Comparison of ENCODE assay signal across 19 cellular contexts in genomic region chr16:81679721-81680430, GRCh38.
DNase-seq lines count a peak whose midpoint lies in the region; ATAC-seq, FAIRE-seq and TF ChIP-seq lines count a peak whose summit lies in the region.
"Had no signal": no experiment of that assay in that cellular context is flagged by ENCODE, and none has a peak within 500 bp of the region (broad histone marks: within the 10 kb centered on the region; RNA-seq: fewer than 3 reads in every experiment).

No MANE protein-coding gene starts in this region.

- DNase-seq in K562 (ENCODE audit: extremely low read depth in 1 of 4, low spot score in 3 of 4) (no peak), stomach (no peak), LoVo (ENCODE audit: low spot score) (no peak), NCI-H2227 (lab: John Stamatoyannopoulos, UW; ENCODE audit: unreplicated experiment) (no peak), D341Med (ENCODE audit: low spot score) (no peak), NCI-H2029 treated with DMSO at 0.1 percent for 48 hours (lab: John Stamatoyannopoulos, UW) (no peak)
- DNase-seq: ACHN, AML-193, COR-L47, DMS153, HCEC 1CT, KG1, NCI-H1092, NCI-H2227 treated with DMSO at 0.1 percent for 48 hours, NCI-H524, SHP77 had no signal

- TF ChIP-seq EP300 in K562 (IDR thresholded peaks at IDR 0.05; ENCODE audit: low read length) (no peak), stomach (IDR thresholded peaks at IDR 0.05) (no peak)

- H3K36me3 ChIP-seq in HEK293 (ENCODE audit: control insufficient read depth in 2 of 2, insufficient read depth in 1 of 2, low read length in 2 of 2), result peaks cover 0 to 34% of the 10 kb centered on the region in 2 experiments; a peak in 2 of 3 replicates
- peaks cover 62% of the 10 kb centered on the region; the same call in 2 of the 3 replicates for H3K36me3 ChIP-seq in K562 (ENCODE audit: control insufficient read depth, insufficient read depth, low read length)
- peaks cover 42 to 57% of the 10 kb centered on the region in 2 donors for H3K36me3 ChIP-seq in mucosa of rectum (ENCODE audit: control insufficient read depth in 2 of 2, insufficient read depth in 2 of 2, low read length in 2 of 2)
- H3K36me3 ChIP-seq in stomach, result peaks cover 13 to 94% (median 79%) of the 10 kb centered on the region in 4 donors

- H4K20me1 ChIP-seq in K562 (replicated peaks; ENCODE audit: control insufficient read depth, insufficient read depth, low read length), result peaks cover 10% of the 10 kb centered on the region; the same call in 1 of the 2 replicates

- H3K9me3 ChIP-seq in HEK293 (ENCODE audit: control insufficient read depth, insufficient read depth, low read depth, low read length) (no peaks in the 10 kb centered on the region), K562 (replicated peaks; ENCODE audit: control insufficient read depth, insufficient read depth, low read depth, low read length) (no peaks in the 10 kb centered on the region), mucosa of rectum (ENCODE audit: control insufficient read depth in 2 of 2, low read length in 2 of 2) (no peaks in the 10 kb centered on the region), stomach (no peaks in the 10 kb centered on the region)

- H3K4me2 ChIP-seq in K562 (ENCODE audit: insufficient read depth, low read length), result no peak overlapping the region

- no peak for TF ChIP-seq RAD21 in K562 (CRISPR knock-in tag; conservative IDR thresholded peaks at IDR 0.05 in 1 of 2, IDR thresholded peaks at IDR 0.05 in 1 of 2)

- intact Hi-C loops in K562 (cut with micrococcal nuclease) (no loop called here), stomach (cut with DNase I; ENCODE audit: low total_unique reads) (no loop called here)

- no peak overlapping the region for H2AFZ ChIP-seq in K562 (ENCODE audit: low read depth, low read length)

- peak overlapping the region in 1 of 2 experiments; percentile 64; a peak in 2 of 4 replicates for H3K9ac ChIP-seq in K562 (ENCODE audit: insufficient read depth in 1 of 2, low read depth in 2 of 2, low read length in 2 of 2)
- H3K9ac ChIP-seq in mucosa of rectum (ENCODE audit: low read depth in 1 of 2, low read length in 2 of 2), result no peak overlapping the region

- H3K4me3 ChIP-seq in HEK293 (ENCODE audit: low read depth, low read length) (no peak overlapping the region), K562 (no peak overlapping the region), mucosa of rectum (ENCODE audit: low read length in 2 of 2) (no peak overlapping the region), stomach (no peak overlapping the region)

- H3K27ac ChIP-seq in HEK293 (ENCODE audit: extremely low read depth, low read depth, low read length) (no peak overlapping the region), K562 (ENCODE audit: extremely low read depth, low read depth, low read length) (no peak overlapping the region), mucosa of rectum (ENCODE audit: low read depth in 2 of 2, low read length in 2 of 2) (peak overlapping the region; percentile 17 to 56), stomach (peak overlapping the region; percentile 9 to 69 (median 44))

- H3K4me1 ChIP-seq in HEK293 (ENCODE audit: control insufficient read depth, insufficient read depth, low read length) (no peaks in the 10 kb centered on the region), K562 (replicated peaks in 1 of 2; ENCODE audit: control insufficient read depth in 2 of 2, insufficient read depth in 2 of 2, low read length in 2 of 2) (peaks cover 0 to 14% of the 10 kb centered on the region in 2 experiments; a peak in 1 of 5 replicates), mucosa of rectum (ENCODE audit: control insufficient read depth in 2 of 2, insufficient read depth in 2 of 2, low read length in 2 of 2) (peaks cover 2 to 7% of the 10 kb centered on the region in 2 donors), stomach (peaks cover 5 to 57% (median 22%) of the 10 kb centered on the region in 4 donors)

- no peak for FAIRE-seq in K562 (lab: Jason Lieb, UNC)

- H3K27me3 ChIP-seq in K562 (ENCODE audit: control insufficient read depth in 2 of 2, insufficient read depth in 2 of 2, low read length in 2 of 2), result no peaks in the 10 kb centered on the region
- H3K27me3 ChIP-seq in mucosa of rectum (ENCODE audit: control insufficient read depth in 2 of 2, insufficient read depth in 2 of 2, low read length in 2 of 2), result no peaks in the 10 kb centered on the region
- no peaks in the 10 kb centered on the region for H3K27me3 ChIP-seq in stomach

- no peaks in the 10 kb centered on the region for H3K79me2 ChIP-seq in K562 (ENCODE audit: control insufficient read depth, insufficient read depth, low read length)

- in situ Hi-C loops in K562 (cut with MboI), result no loop called here

- WGBS in K562 (ENCODE audit: insufficient coverage, low coverage, missing lambda C conversion rate), result 90% methylated on average over 12 of the region's 16 CpGs
- WGBS in stomach, 5 donors, result 77 to 88% (median 83%) methylated on average over 14 to 16 of the region's 16 CpGs

- CTCF ChIA-PET in HEK293 (lab: Yijun Ruan, JAX) (interaction anchor here (0.6 kb wide), 1 partner anchor 42 kb away, joined by 3 read pairs; no protein-coding TSS in a partner anchor), K562 (lab: Yijun Ruan, JAX; ENCODE audit: low intra/inter-chr PET ratio) (no interaction called here)

- no peak for TF ChIP-seq CTCF in HEK293 (tag by site-specific recombination; IDR thresholded peaks at IDR 0.05)
- TF ChIP-seq CTCF in K562 (IDR thresholded peaks at IDR 0.05 in 2 of 3, conservative IDR thresholded peaks at IDR 0.05 in 1 of 3; ENCODE audit: insufficient read depth in 2 of 3, low read depth in 1 of 3, low read length in 3 of 3), result no peak
- no peak for TF ChIP-seq CTCF in stomach (IDR thresholded peaks at IDR 0.05)

- no peak for TF ChIP-seq POLR2A in K562 (conservative IDR thresholded peaks at IDR 0.05)
- TF ChIP-seq POLR2A in stomach (IDR thresholded peaks at IDR 0.05), result no peak

- BruUV-seq in K562 (replicated peaks; lab: Mats Ljungman, UMichigan), result no TSS peak

- ATAC-seq in K562, result no peak
- ATAC-seq: SK-N-SH treated with all-trans-retinoic acid at 6 μM for 48 hours had no signal

- no peaks in the 10 kb centered on the region for H3K9me1 ChIP-seq in K562 (ENCODE audit: control insufficient read depth, insufficient read depth, low read length)

- POLR2A ChIA-PET in HEK293 (lab: Yijun Ruan, JAX) (no interaction called here), K562 (lab: Yijun Ruan, JAX) (interaction anchor here (0.6 to 0.7 kb wide), 2 partner anchors 10 to 492 kb away, joined by 3 read pairs; no protein-coding TSS in a partner anchor)

TF ChIP-seq in HEK293, 187 proteins besides CTCF, POLR2A, EP300 and RAD21:
- TF ChIP-seq ZIC2 (tag by site-specific recombination; IDR thresholded peaks at IDR 0.05) (peak; percentile 17; the same call in 1 of the 2 replicates), ZNF146 (tag by site-specific recombination; IDR thresholded peaks at IDR 0.05) (no peak), REPIN1 (tag by site-specific recombination; IDR thresholded peaks at IDR 0.05; ENCODE audit: low read depth) (no peak), ZNF670 (tag by site-specific recombination; IDR thresholded peaks at IDR 0.05; ENCODE audit: low read depth) (no peak), HOXC10 (CRISPR knock-in tag; IDR thresholded peaks at IDR 0.05) (no peak)

TF ChIP-seq in K562, 482 proteins besides CTCF, POLR2A, EP300 and RAD21:
- 0 out of 2 replicates have a peak, but pooled peaks have one; percentile 14 for TF ChIP-seq POLR2G (IDR thresholded peaks at IDR 0.05; ENCODE audit: low read depth, low read length)
- no peak for TF ChIP-seq CEBPB (tag; IDR thresholded peaks at IDR 0.05)

Comparison
In these comparisons a context has a peak if more than half of its experiments do, and no peak if none do; other contexts are left out.
1. H3K27ac ChIP-seq: peak in mucosa of rectum (2 of 2) and stomach (5 of 5); none in HEK293 (single experiment) and K562 (single experiment).